In the genomic region with DNA sequence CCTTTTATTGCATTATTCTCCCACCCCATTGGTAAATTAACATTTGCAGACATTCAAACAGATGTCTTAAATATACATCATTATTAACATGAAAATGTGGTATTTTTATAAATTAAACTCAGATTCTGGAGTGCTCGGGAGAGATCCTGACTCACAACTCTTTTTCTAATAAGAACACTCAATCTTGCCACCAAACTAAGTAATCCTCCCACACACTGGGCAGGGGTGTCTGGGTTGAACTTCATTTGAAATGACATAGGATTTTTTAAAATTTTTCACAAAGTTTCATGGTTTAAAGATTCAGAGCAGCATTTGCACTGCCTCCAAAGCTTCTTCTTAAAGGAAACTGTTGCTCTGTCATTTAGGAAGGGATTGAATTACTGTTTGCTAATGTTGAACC, we compare ENCODE assay signal across 10 cellular contexts.
"Had no signal": no experiment of that assay in that cellular context is flagged by ENCODE, and none has a peak within 500 bp of the region (broad histone marks: within the 10 kb centered on the region; RNA-seq: fewer than 3 reads in every experiment).

No MANE protein-coding gene starts in this region.

- H3K9me3 ChIP-seq: HAP-1 had no signal

- H3K4me2 ChIP-seq: GM23338 had no signal

- DNase-seq: GOT3, H7, H9, HCEC 1CT, HFFc6 had no signal

- ATAC-seq: GM23338, HCT116 had no signal

- H3K4me3 Mint-ChIP-seq: GM23338, H9, HFFc6 had no signal

- H3K27ac Mint-ChIP-seq: GM23338, H9, HFFc6 had no signal

- H3K9me3 Mint-ChIP-seq: GM23338, H9, HFFc6 had no signal

- H3K36me3 ChIP-seq: HAP-1 had no signal

- H3K4me1 ChIP-seq: HAP-1 had no signal

- H2AFZ ChIP-seq: GM23338 had no signal

- H3K4me3 ChIP-seq: GM23338, HAP-1 had no signal

- FAIRE-seq: H1, H54 had no signal

- H3K4me1 Mint-ChIP-seq: GM23338, H9 had no signal
